ENCODE assay signal across 1 cellular context in the genomic region with DNA sequence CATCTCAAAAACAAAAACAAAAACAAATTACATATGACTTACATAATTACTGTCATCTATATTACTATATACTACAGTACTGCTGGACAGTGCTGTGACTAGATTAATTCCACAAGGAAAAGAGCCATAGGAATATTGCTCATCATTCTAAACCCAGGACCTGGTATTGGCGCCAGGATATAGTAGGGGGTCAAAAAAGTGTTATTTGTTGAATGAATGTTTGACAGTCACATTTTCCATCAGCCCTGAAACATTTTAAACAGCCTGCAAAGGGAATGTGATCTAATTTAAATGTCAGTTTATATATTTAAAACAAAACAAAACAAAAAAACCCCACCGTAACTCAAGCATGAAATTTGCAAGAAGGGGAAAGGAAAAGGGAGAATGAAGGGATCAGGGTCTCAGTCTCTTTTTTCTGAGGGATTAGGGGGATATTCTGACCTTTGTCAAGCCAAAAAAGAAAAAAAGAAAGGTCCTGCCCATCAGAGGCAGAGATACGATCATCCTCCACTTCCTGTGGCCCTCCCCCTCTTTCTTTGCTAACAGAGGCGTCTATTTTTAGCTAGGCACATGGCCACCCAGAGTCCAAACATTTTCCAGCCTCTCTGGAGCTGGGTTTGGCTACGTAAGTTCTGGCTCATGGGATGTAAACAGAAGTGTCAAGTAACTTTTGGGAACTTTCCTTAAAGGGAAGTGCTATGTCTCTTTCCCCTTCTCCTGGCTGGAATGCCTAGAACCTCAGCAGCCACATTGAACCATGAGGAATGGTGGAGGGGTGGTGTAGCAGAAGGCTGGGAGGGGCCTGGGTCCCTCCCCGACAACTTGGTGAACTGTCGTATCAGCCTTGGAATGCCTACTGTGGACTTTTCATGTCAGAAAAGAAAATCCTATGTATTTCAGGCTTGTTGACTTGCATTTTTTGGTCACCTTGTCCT.
TF ChIP-seq lines count a peak whose summit lies in the region.

No MANE protein-coding gene starts in this region.

TF ChIP-seq in K562, 482 proteins besides CTCF, POLR2A, EP300 and RAD21 (continued from another document and continues in another):
- TF ChIP-seq, protein P1, sequence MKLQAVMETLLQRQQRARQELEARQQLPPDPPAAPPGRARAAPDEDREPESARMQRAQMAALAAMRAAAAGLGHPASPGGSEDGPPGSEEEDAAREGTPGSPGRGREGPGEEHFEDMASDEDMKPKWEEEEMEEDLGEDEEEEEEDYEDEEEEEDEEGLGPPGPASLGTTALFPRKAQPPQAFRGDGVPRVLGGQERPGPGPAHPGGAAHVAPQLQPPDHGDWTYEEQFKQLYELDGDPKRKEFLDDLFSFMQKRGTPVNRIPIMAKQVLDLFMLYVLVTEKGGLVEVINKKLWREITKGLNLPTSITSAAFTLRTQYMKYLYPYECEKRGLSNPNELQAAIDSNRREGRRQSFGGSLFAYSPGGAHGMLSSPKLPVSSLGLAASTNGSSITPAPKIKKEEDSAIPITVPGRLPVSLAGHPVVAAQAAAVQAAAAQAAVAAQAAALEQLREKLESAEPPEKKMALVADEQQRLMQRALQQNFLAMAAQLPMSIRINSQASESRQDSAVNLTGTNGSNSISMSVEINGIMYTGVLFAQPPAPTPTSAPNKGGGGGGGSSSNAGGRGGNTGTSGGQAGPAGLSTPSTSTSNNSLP (IDR thresholded peaks at IDR 0.05; ENCODE audit: borderline replicate concordance, low read depth, low read length): no peak
- TF ChIP-seq, protein P2, sequence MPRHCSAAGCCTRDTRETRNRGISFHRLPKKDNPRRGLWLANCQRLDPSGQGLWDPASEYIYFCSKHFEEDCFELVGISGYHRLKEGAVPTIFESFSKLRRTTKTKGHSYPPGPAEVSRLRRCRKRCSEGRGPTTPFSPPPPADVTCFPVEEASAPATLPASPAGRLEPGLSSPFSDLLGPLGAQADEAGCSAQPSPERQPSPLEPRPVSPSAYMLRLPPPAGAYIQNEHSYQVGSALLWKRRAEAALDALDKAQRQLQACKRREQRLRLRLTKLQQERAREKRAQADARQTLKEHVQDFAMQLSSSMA (CRISPR knock-in tag; IDR thresholded peaks at IDR 0.05): no peak
- peak; percentile 54; the same call in 1 of the 2 replicates for TF ChIP-seq TOE1 (IDR thresholded peaks at IDR 0.05; ENCODE audit: borderline replicate concordance)
- TF ChIP-seq TOE1 (CRISPR knock-in tag; IDR thresholded peaks at IDR 0.05; ENCODE audit: borderline replicate concordance, low read depth): no peak
- TF ChIP-seq PCBP1 (IDR thresholded peaks at IDR 0.05; ENCODE audit: low read depth, low read length, poor library complexity, severe bottlenecking): no peak
- TF ChIP-seq PHF8 (IDR thresholded peaks at IDR 0.05; ENCODE audit: borderline replicate concordance, low read length): peak; percentile 33; the same call in 1 of the 2 replicates
- TF ChIP-seq ZBTB8A (IDR thresholded peaks at IDR 0.05; ENCODE audit: partially characterized antibody): no peak
- TF ChIP-seq SRSF9 (IDR thresholded peaks at IDR 0.05; ENCODE audit: borderline replicate concordance, low read depth, low read length): no peak
- TF ChIP-seq, protein P3, sequence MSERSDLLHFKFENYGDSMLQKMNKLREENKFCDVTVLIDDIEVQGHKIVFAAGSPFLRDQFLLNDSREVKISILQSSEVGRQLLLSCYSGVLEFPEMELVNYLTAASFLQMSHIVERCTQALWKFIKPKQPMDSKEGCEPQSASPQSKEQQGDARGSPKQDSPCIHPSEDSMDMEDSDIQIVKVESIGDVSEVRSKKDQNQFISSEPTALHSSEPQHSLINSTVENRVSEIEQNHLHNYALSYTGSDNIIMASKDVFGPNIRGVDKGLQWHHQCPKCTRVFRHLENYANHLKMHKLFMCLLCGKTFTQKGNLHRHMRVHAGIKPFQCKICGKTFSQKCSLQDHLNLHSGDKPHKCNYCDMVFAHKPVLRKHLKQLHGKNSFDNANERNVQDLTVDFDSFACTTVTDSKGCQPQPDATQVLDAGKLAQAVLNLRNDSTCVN (CRISPR knock-in tag; IDR thresholded peaks at IDR 0.05): no peak
- no peak for TF ChIP-seq YBX1 (IDR thresholded peaks at IDR 0.05)
- TF ChIP-seq, protein P4, sequence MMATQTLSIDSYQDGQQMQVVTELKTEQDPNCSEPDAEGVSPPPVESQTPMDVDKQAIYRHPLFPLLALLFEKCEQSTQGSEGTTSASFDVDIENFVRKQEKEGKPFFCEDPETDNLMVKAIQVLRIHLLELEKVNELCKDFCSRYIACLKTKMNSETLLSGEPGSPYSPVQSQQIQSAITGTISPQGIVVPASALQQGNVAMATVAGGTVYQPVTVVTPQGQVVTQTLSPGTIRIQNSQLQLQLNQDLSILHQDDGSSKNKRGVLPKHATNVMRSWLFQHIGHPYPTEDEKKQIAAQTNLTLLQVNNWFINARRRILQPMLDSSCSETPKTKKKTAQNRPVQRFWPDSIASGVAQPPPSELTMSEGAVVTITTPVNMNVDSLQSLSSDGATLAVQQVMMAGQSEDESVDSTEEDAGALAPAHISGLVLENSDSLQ (IDR thresholded peaks at IDR 0.05): peak; percentile 91
- TF ChIP-seq, protein P5, sequence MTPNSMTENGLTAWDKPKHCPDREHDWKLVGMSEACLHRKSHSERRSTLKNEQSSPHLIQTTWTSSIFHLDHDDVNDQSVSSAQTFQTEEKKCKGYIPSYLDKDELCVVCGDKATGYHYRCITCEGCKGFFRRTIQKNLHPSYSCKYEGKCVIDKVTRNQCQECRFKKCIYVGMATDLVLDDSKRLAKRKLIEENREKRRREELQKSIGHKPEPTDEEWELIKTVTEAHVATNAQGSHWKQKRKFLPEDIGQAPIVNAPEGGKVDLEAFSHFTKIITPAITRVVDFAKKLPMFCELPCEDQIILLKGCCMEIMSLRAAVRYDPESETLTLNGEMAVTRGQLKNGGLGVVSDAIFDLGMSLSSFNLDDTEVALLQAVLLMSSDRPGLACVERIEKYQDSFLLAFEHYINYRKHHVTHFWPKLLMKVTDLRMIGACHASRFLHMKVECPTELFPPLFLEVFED (CRISPR knock-in tag; conservative IDR thresholded peaks at IDR 0.05): no peak
- TF ChIP-seq EGR1 (conservative IDR thresholded peaks at IDR 0.05): peak; percentile 56
- TF ChIP-seq, protein P6, sequence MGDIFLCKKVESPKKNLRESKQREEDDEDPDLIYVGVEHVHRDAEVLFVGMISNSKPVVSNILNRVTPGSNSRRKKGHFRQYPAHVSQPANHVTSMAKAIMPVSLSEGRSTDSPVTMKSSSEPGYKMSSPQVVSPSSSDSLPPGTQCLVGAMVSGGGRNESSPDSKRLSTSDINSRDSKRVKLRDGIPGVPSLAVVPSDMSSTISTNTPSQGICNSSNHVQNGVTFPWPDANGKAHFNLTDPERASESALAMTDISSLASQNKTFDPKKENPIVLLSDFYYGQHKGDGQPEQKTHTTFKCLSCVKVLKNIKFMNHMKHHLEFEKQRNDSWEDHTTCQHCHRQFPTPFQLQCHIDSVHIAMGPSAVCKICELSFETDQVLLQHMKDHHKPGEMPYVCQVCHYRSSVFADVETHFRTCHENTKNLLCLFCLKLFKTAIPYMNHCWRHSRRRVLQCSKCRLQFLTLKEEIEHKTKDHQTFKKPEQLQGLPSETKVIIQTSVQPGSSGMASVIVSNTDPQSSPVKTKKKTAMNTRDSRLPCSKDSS (IDR thresholded peaks at IDR 0.05; ENCODE audit: low read depth, partially characterized antibody): no peak
- 0 out of 4 replicates have a peak, but pooled peaks of 1 of the 2 experiments have one; percentile 21 for TF ChIP-seq SRF (CRISPR knock-in tag; IDR thresholded peaks at IDR 0.05)
- no peak for TF ChIP-seq CBX1 (IDR thresholded peaks at IDR 0.05; ENCODE audit: low read depth)
- TF ChIP-seq KHSRP (IDR thresholded peaks at IDR 0.05): no peak
- TF ChIP-seq MTA3 (IDR thresholded peaks at IDR 0.05; ENCODE audit: borderline replicate concordance): peak; percentile 76; the same call in 1 of the 2 replicates
- TF ChIP-seq FOXK2 (conservative IDR thresholded peaks at IDR 0.05 in 1 of 2, IDR thresholded peaks at IDR 0.05 in 1 of 2; ENCODE audit: low read depth in 2 of 2): peak in 1 of 2 experiments; percentile 49; a peak in 2 of 4 replicates
- peak; percentile 92 for TF ChIP-seq SMAD4 (CRISPR knock-in tag; conservative IDR thresholded peaks at IDR 0.05)
- TF ChIP-seq CBFA2T3 (IDR thresholded peaks at IDR 0.05): peak; percentile 31; the same call in 1 of the 2 replicates
- peak; percentile 60; the same call in 1 of the 2 replicates for TF ChIP-seq CBFB (CRISPR knock-in tag; IDR thresholded peaks at IDR 0.05)
- peak; percentile 57 for TF ChIP-seq FOSL1 (tag; conservative IDR thresholded peaks at IDR 0.05)
- TF ChIP-seq, protein P7, sequence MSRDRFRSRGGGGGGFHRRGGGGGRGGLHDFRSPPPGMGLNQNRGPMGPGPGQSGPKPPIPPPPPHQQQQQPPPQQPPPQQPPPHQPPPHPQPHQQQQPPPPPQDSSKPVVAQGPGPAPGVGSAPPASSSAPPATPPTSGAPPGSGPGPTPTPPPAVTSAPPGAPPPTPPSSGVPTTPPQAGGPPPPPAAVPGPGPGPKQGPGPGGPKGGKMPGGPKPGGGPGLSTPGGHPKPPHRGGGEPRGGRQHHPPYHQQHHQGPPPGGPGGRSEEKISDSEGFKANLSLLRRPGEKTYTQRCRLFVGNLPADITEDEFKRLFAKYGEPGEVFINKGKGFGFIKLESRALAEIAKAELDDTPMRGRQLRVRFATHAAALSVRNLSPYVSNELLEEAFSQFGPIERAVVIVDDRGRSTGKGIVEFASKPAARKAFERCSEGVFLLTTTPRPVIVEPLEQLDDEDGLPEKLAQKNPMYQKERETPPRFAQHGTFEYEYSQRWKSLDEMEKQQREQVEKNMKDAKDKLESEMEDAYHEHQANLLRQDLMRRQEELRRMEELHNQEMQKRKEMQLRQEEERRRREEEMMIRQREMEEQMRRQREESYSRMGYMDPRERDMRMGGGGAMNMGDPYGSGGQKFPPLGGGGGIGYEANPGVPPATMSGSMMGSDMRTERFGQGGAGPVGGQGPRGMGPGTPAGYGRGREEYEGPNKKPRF (IDR thresholded peaks at IDR 0.05; ENCODE audit: low read depth, low read length): no peak
- no peak; the same call in none of the 2 replicates for TF ChIP-seq ZNF311 (CRISPR knock-in tag; IDR thresholded peaks at IDR 0.05)
- no peak for TF ChIP-seq ZNF3 (CRISPR knock-in tag; IDR thresholded peaks at IDR 0.05)
- peak; percentile 29; the same call in 1 of the 2 replicates for TF ChIP-seq FOXM1 (IDR thresholded peaks at IDR 0.05; ENCODE audit: low read depth)
- TF ChIP-seq FOXM1 (CRISPR knock-in tag; IDR thresholded peaks at IDR 0.05; ENCODE audit: low read depth): no peak
- TF ChIP-seq MEF2D (tag; conservative IDR thresholded peaks at IDR 0.05; ENCODE audit: low read depth): peak; percentile 100
- TF ChIP-seq THAP12 (CRISPR knock-in tag; IDR thresholded peaks at IDR 0.05): no peak
- TF ChIP-seq, protein P8, sequence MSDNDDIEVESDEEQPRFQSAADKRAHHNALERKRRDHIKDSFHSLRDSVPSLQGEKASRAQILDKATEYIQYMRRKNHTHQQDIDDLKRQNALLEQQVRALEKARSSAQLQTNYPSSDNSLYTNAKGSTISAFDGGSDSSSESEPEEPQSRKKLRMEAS (CRISPR knock-in tag; IDR thresholded peaks at IDR 0.05): peak; percentile 89
- TF ChIP-seq HIVEP1 (CRISPR knock-in tag; IDR thresholded peaks at IDR 0.05): no peak
